In genomic region chr2:15730545-15731212, GRCh38 we compare ENCODE assay signal across 8 cellular contexts.
A peak's percentile ranks its signal among the peaks of the same experiment; 100 is the strongest.
DNase-seq lines count a peak whose midpoint lies in the region; ATAC-seq and TF ChIP-seq lines count a peak whose summit lies in the region.

No MANE protein-coding gene starts in this region.

- H4K20me1 ChIP-seq in MM.1S (ENCODE audit: insufficient read depth, low read length) (no peaks in the 10 kb centered on the region), mammary epithelial cell (ENCODE audit: insufficient read depth, low read length) (no peaks in the 10 kb centered on the region)

- in situ Hi-C loops in mammary epithelial cell (cut with MboI; ENCODE audit: low sequenced_read_pairs in 2 of 2) = no loop called here

- H3K27me3 ChIP-seq in MM.1S (replicated peaks; ENCODE audit: insufficient read depth, low read length) (no peaks in the 10 kb centered on the region), mammary epithelial cell (ENCODE audit: insufficient read depth, low read length) (peaks cover 13% of the 10 kb centered on the region), tibial nerve (no peaks in the 10 kb centered on the region)

- CTCF ChIA-PET in mammary epithelial cell (lab: Charles Lee; ENCODE audit: low non-redundant PET) = no interaction called here

- H3K27ac ChIP-seq in MM.1S (ENCODE audit: low read length) = no peak overlapping the region
- H3K27ac ChIP-seq in mammary epithelial cell (ENCODE audit: insufficient read depth, low read depth, low read length) = no peak overlapping the region
- H3K27ac ChIP-seq in tibial nerve = peak overlapping the region in 1 of 4 donors; percentile 40

- H3K9me3 ChIP-seq in MM.1S (replicated peaks; ENCODE audit: insufficient read depth, low read length) = no peaks in the 10 kb centered on the region
- H3K9me3 ChIP-seq in mammary epithelial cell (replicated peaks; ENCODE audit: insufficient read depth, low read length) = no peaks in the 10 kb centered on the region
- no peaks in the 10 kb centered on the region for H3K9me3 ChIP-seq in tibial nerve

- dilution Hi-C loops in mammary epithelial cell (cut with HindIII; ENCODE audit: low sequenced_read_pairs) = no loop called here

- H2AFZ ChIP-seq in MM.1S (ENCODE audit: low read length) (no peak overlapping the region), mammary epithelial cell (ENCODE audit: low read depth, low read length) (no peak overlapping the region)

- no TSS peak for BruUV-seq in mammary epithelial cell (replicated peaks; lab: Mats Ljungman, UMichigan)

- H3K36me3 ChIP-seq in MM.1S (replicated peaks; ENCODE audit: insufficient read depth, low read length) (no peaks in the 10 kb centered on the region), mammary epithelial cell (ENCODE audit: insufficient read depth, low read length) (no peaks in the 10 kb centered on the region), tibial nerve (no peaks in the 10 kb centered on the region)

- no peaks in the 10 kb centered on the region for H3K9me2 ChIP-seq in MM.1S (replicated peaks; ENCODE audit: insufficient read depth, low read length)

- TF ChIP-seq EP300 in tibial nerve (IDR thresholded peaks at IDR 0.05) = peak; percentile 66 to 90

- no peaks in the 10 kb centered on the region for H3K4me1 ChIP-seq in MM.1S (ENCODE audit: low read length)
- H3K4me1 ChIP-seq in mammary epithelial cell (ENCODE audit: insufficient read depth, low read length) = peaks cover 9% of the 10 kb centered on the region
- H3K4me1 ChIP-seq in tibial nerve = peaks cover 0 to 52% (median 3%) of the 10 kb centered on the region in 4 donors

- H3K4me2 ChIP-seq in MM.1S (ENCODE audit: low read depth, low read length) (no peak overlapping the region), mammary epithelial cell (ENCODE audit: insufficient read depth, low read depth, low read length) (no peak overlapping the region)

- no peak for TF ChIP-seq POLR2A in tibial nerve (IDR thresholded peaks at IDR 0.05)

- intact Hi-C loops in mammary epithelial cell (cut with micrococcal nuclease) = loop anchor here (5.0 kb wide), 1 partner anchor 93 kb away; no protein-coding TSS in a partner anchor

- H3K9ac ChIP-seq in MM.1S (ENCODE audit: low read length) (no peak overlapping the region), mammary epithelial cell (ENCODE audit: insufficient read depth, low read length) (no peak overlapping the region)

- no peaks in the 10 kb centered on the region for H3F3A ChIP-seq in MM.1S (ENCODE audit: insufficient read depth, low read length)

- TF ChIP-seq CTCF in MM.1S (IDR thresholded peaks at IDR 0.05; ENCODE audit: low read length) = no peak
- TF ChIP-seq CTCF in mammary epithelial cell (conservative IDR thresholded peaks at IDR 0.05 in 1 of 2, IDR thresholded peaks at IDR 0.05 in 1 of 2; ENCODE audit: extremely low read depth in 1 of 2, insufficient read depth in 1 of 2, low read depth in 1 of 2, low read length in 2 of 2) = no peak
- no peak for TF ChIP-seq CTCF in tibial nerve (IDR thresholded peaks at IDR 0.05)

- ATAC-seq in GM21786 (IDR thresholded peaks at IDR 0.05; ENCODE audit: unreplicated experiment) = peak; percentile 55
- peak; percentile 88 for ATAC-seq in left lobe of liver

- DNase-seq in DMS 273 treated with DMSO at 0.1 percent for 48 hours (lab: John Stamatoyannopoulos, UW) (peak; percentile 36), MM.1S (peak; percentile 18), mammary epithelial cell (peak; percentile 87), left lobe of liver (ENCODE audit: low spot score) (peak; percentile 93), tibial nerve (ENCODE audit: low spot score in 2 of 2) (peak; percentile 93 to 94), NCI-H1694 (lab: John Stamatoyannopoulos, UW) (no peak)
- no peak for DNase-seq in activated CD4-positive, CD25-positive, alpha-beta regulatory T cell treated with anti-CD3 and anti-CD28 coated beads, Interleukin-2, amount 50 U/mL, for 72 hours

- 3% methylated on average over 6 of the region's 7 CpGs for WGBS in mammary epithelial cell (ENCODE audit: low coverage, missing lambda C conversion rate)
- 0 to 24% methylated on average over 4 to 5 of the region's 7 CpGs for WGBS in tibial nerve, 2 donors

- H3K4me3 ChIP-seq in MM.1S (ENCODE audit: low read length) (no peak overlapping the region), mammary epithelial cell (replicated peaks in 1 of 3; ENCODE audit: insufficient read depth in 1 of 3, low read depth in 2 of 3, low read length in 3 of 3) (no peak overlapping the region), tibial nerve (no peak overlapping the region)

- H3K79me2 ChIP-seq in MM.1S (ENCODE audit: low read length) (no peaks in the 10 kb centered on the region), mammary epithelial cell (ENCODE audit: insufficient read depth, low read length) (no peaks in the 10 kb centered on the region)

Comparison
In these comparisons a context has a peak if more than half of its experiments do, and no peak if none do; other contexts are left out.
1. DNase-seq: peak in DMS 273 treated with DMSO at 0.1 percent for 48 hours (single experiment), MM.1S (single experiment), mammary epithelial cell (single experiment), left lobe of liver (single experiment) and tibial nerve (2 of 2); none in activated CD4-positive, CD25-positive, alpha-beta regulatory T cell treated with anti-CD3 and anti-CD28 coated beads, Interleukin-2, amount 50 U/mL, for 72 hours (single experiment) and NCI-H1694 (single experiment).